6 cellular contexts compared by ENCODE assay signal in genomic region chr6:33428891-33429744, GRCh38. TPM values are rescaled to one million over a fixed set of nuclear protein-coding genes. Genes with fewer than 3 reads are reported as not detected.
A peak's percentile ranks its signal among the peaks of the same experiment; 100 is the strongest.
DNase-seq lines count a peak whose midpoint lies in the region; ATAC-seq lines count a peak whose summit lies in the region.

No MANE protein-coding gene starts in this region.

- peak overlapping the region; percentile 69 for H3K27ac ChIP-seq in epithelial cell of prostate
- H3K27ac ChIP-seq in substantia nigra (ENCODE audit: low read depth, low read length, poor library complexity, severe bottlenecking) = peak overlapping the region; percentile 58

- H3K27me3 Mint-ChIP-seq in activated CD4-positive, alpha-beta T cell treated with anti-CD3 and anti-CD28 coated beads, Interleukin-2, amount 10 ng/mL, durations not matched to agents 7 days and 5 days = no peaks in the 10 kb centered on the region

- peaks cover 80% of the 10 kb centered on the region for H3K4me1 Mint-ChIP-seq in activated CD4-positive, alpha-beta T cell treated with anti-CD3 and anti-CD28 coated beads, Interleukin-2, amount 10 ng/mL, durations not matched to agents 7 days and 5 days

- H3K9me3 Mint-ChIP-seq in activated CD4-positive, alpha-beta T cell treated with anti-CD3 and anti-CD28 coated beads, Interleukin-2, amount 10 ng/mL, durations not matched to agents 7 days and 5 days = no peaks in the 10 kb centered on the region

- peak overlapping the region; percentile 93 for H3K27ac Mint-ChIP-seq in activated CD4-positive, alpha-beta T cell treated with anti-CD3 and anti-CD28 coated beads, Interleukin-2, amount 10 ng/mL, durations not matched to agents 7 days and 5 days

- DNase-seq in activated CD4-positive, alpha-beta T cell treated with anti-CD3 and anti-CD28 coated beads, Interleukin-2, amount 10 ng/mL, durations not matched to agents 7 days and 5 days = no peak
- no peak for DNase-seq in activated CD4-positive, alpha-beta T cell treated with anti-CD3 and anti-CD28 coated beads for 4 hours
- no peak for DNase-seq in epithelial cell of prostate (ENCODE audit: low read depth, low spot score)
- DNase-seq in substantia nigra (lab: John Stamatoyannopoulos, UW) = peak in 2 of 49 donors; percentile 1 to 14

- H3K4me3 Mint-ChIP-seq in activated CD4-positive, alpha-beta T cell treated with anti-CD3 and anti-CD28 coated beads, Interleukin-2, amount 10 ng/mL, durations not matched to agents 7 days and 5 days = peak overlapping the region; percentile 83

- peaks cover 17% of the 10 kb centered on the region for H3K36me3 Mint-ChIP-seq in activated CD4-positive, alpha-beta T cell treated with anti-CD3 and anti-CD28 coated beads, Interleukin-2, amount 10 ng/mL, durations not matched to agents 7 days and 5 days (ENCODE audit: low read depth)

- CTCF ChIA-PET in activated CD4-positive, alpha-beta T cell treated with anti-CD3 and anti-CD28 coated beads, Interleukin-2, amount 10 ng/mL, durations not matched to agents 7 days and 5 days (lab: Charles Lee) = interaction anchor here (0.5 to 4.1 kb wide), 12 partner anchors 10 to 804 kb away, joined by 3 to 28 read pairs (median 4); partner anchors contain the start of genes CUTA, ITPR3, SYNGAP1 and ZBTB22

- POLR2A ChIA-PET in activated CD4-positive, alpha-beta T cell treated with anti-CD3 and anti-CD28 coated beads, Interleukin-2, amount 10 ng/mL, durations not matched to agents 7 days and 5 days (lab: Charles Lee) = interaction anchor here (1.0 kb wide), 1 partner anchor 142 kb away, joined by 3 read pairs; no protein-coding TSS in a partner anchor

- ATAC-seq in GM18519 (IDR thresholded peaks at IDR 0.05; ENCODE audit: low FRiP score, unreplicated experiment) (no peak), HG03571 (IDR thresholded peaks at IDR 0.05; ENCODE audit: unreplicated experiment) (no peak)

RNA-seq across cellular contexts. Expression of gene SYNGAP1, which starts 9.3 kb away (rescaled TPM):
- total RNA-seq in activated CD4-positive, alpha-beta T cell treated with anti-CD3 and anti-CD28 coated beads, Interleukin-2, amount 10 ng/mL, durations not matched to agents 7 days and 5 days = 10 to 100 TPM; 42.9 to 44.9 TPM

RNA-seq across cellular contexts. Expression of gene CUTA, which starts 11.2 kb away (rescaled TPM):
- total RNA-seq in activated CD4-positive, alpha-beta T cell treated with anti-CD3 and anti-CD28 coated beads, Interleukin-2, amount 10 ng/mL, durations not matched to agents 7 days and 5 days = 100 to 1,000 TPM; 191 to 207 TPM

RNA-seq across cellular contexts. Expression of gene PHF1, which starts 18.3 kb away (rescaled TPM):
- 10 to 100 TPM; 34.2 to 37.7 TPM for total RNA-seq in activated CD4-positive, alpha-beta T cell treated with anti-CD3 and anti-CD28 coated beads, Interleukin-2, amount 10 ng/mL, durations not matched to agents 7 days and 5 days

RNA-seq across cellular contexts. Expression of gene ZBTB9, which starts 25.3 kb away (rescaled TPM):
- total RNA-seq in activated CD4-positive, alpha-beta T cell treated with anti-CD3 and anti-CD28 coated beads, Interleukin-2, amount 10 ng/mL, durations not matched to agents 7 days and 5 days = 1 to 10 TPM; 9.0 to 9.9 TPM

RNA-seq across cellular contexts. Expression of gene KIFC1, which starts 37.5 kb away (rescaled TPM):
- total RNA-seq in activated CD4-positive, alpha-beta T cell treated with anti-CD3 and anti-CD28 coated beads, Interleukin-2, amount 10 ng/mL, durations not matched to agents 7 days and 5 days = 100 to 1,000 TPM; 157 to 167 TPM
